In the genomic region with DNA sequence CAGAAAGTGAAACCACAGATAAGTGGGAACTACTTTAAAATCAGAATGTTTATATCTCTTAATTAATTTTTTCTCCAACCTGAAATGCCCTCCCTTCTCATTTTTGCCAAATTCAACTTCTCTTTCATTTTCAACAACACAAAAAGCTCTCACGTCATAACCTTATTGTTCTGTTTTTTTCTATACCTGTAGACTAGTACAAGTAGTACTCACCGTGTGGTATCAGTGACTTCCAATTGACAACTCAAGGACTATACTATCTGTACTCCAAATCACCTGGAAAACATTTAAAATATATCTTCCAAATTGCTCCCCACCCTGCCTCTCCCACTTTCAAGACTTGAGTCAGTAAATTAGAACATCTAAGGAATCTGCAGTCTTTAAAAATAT, we compare ENCODE assay signal across 13 cellular contexts.
DNase-seq lines count a peak whose midpoint lies in the region; ATAC-seq, FAIRE-seq and TF ChIP-seq lines count a peak whose summit lies in the region.
"Had no signal": no experiment of that assay in that cellular context is flagged by ENCODE, and none has a peak within 500 bp of the region (broad histone marks: within the 10 kb centered on the region; RNA-seq: fewer than 3 reads in every experiment).

No MANE protein-coding gene starts in this region.

- H3K4me2 ChIP-seq in DOHH2 (ENCODE audit: low read length) (peak overlapping the region; percentile 91), GM12878 (ENCODE audit: control insufficient read depth, insufficient read depth) (peak overlapping the region; percentile 54; the same call in 1 of the 2 replicates)

- H3K9ac ChIP-seq in GM12878 (ENCODE audit: control insufficient read depth, insufficient read depth, low read length), result no peak overlapping the region

- no peak for TF ChIP-seq RAD21 in GM12878 (IDR thresholded peaks at IDR 0.05; ENCODE audit: insufficient read depth, low read depth, low read length)

- no peak for TF ChIP-seq EP300 in GM12878 (IDR thresholded peaks at IDR 0.05; ENCODE audit: borderline replicate concordance in 1 of 2, control insufficient read depth in 1 of 2, low read depth in 2 of 2, low read length in 2 of 2)

- no peak for TF ChIP-seq CTCF in DOHH2 (IDR thresholded peaks at IDR 0.05; ENCODE audit: low read depth, low read length, poor library complexity, severe bottlenecking)
- TF ChIP-seq CTCF in GM12878 (IDR thresholded peaks at IDR 0.05 in 2 of 3, conservative IDR thresholded peaks at IDR 0.05 in 1 of 3; ENCODE audit: control insufficient read depth in 2 of 3, extremely low read depth in 1 of 3, insufficient read depth in 1 of 3, low read depth in 3 of 3, low read length in 3 of 3), result no peak
- no peak for TF ChIP-seq CTCF in neural crest cell (conservative IDR thresholded peaks at IDR 0.05)
- TF ChIP-seq CTCF in progenitor cell of endocrine pancreas (IDR thresholded peaks at IDR 0.05; ENCODE audit: unreplicated experiment), result no peak

- peak overlapping the region; percentile 54 to 89 (median 80) for H3K4me3 Mint-ChIP-seq in IgD-negative memory B cell
- no peak overlapping the region for H3K4me3 Mint-ChIP-seq in neural crest cell
- no peak overlapping the region for H3K4me3 Mint-ChIP-seq in progenitor cell of endocrine pancreas (ENCODE audit: low read depth)

- DNase-seq in GM12878 (ENCODE audit: low read depth, low spot score) (no peak), neural crest cell (ENCODE audit: low read depth, low spot score) (no peak), cerebellar cortex (ENCODE audit: low spot score) (no peak), NCI-H146 treated with DMSO at 0.1 percent for 48 hours (lab: John Stamatoyannopoulos, UW; ENCODE audit: unreplicated experiment) (no peak), progenitor cell of endocrine pancreas (ENCODE audit: low spot score, unreplicated experiment) (no peak)
- DNase-seq: activated CD4-positive, alpha-beta T cell treated with anti-CD3 and anti-CD28 coated beads, Interleukin-2, amount 50 U/mL, for 4 hours; effector memory CD4-positive, alpha-beta T cell; midbrain; NCI-H524 had no signal

- H3K9me3 Mint-ChIP-seq in IgD-negative memory B cell, result peaks cover 4 to 19% (median 17%) of the 10 kb centered on the region in 3 donors
- H3K9me3 Mint-ChIP-seq in neural crest cell, result peaks cover 23% of the 10 kb centered on the region
- peaks cover 25% of the 10 kb centered on the region for H3K9me3 Mint-ChIP-seq in progenitor cell of endocrine pancreas (ENCODE audit: low read depth)

- H3K4me1 ChIP-seq in DOHH2 (ENCODE audit: control insufficient read depth, low read length), result peaks cover 46% of the 10 kb centered on the region
- H3K4me1 ChIP-seq in GM12878 (ENCODE audit: control insufficient read depth, insufficient read depth, low read length), result peaks cover 17% of the 10 kb centered on the region

- H3K9me3 ChIP-seq in DOHH2 (ENCODE audit: control insufficient read depth, insufficient read depth, low read length) (peaks cover 37% of the 10 kb centered on the region), GM12878 (replicated peaks; ENCODE audit: control insufficient read depth, insufficient read depth, low read length) (peaks cover 9% of the 10 kb centered on the region)

- intact Hi-C loops in GM12878 (cut with micrococcal nuclease; ENCODE audit: unreplicated experiment), result no loop called here

- H3K4me1 Mint-ChIP-seq in IgD-negative memory B cell, result peaks cover 25 to 40% (median 26%) of the 10 kb centered on the region in 3 donors
- H3K4me1 Mint-ChIP-seq in neural crest cell, result peaks cover 8% of the 10 kb centered on the region
- no peaks in the 10 kb centered on the region for H3K4me1 Mint-ChIP-seq in progenitor cell of endocrine pancreas (ENCODE audit: low read depth)

- CTCF ChIA-PET in GM12878 (lab: Yijun Ruan, JAX), result no interaction called here

- H3K4me3 ChIP-seq in DOHH2 (ENCODE audit: low read length) (peak overlapping the region; percentile 63), GM12878 (no peak overlapping the region)

- H3K27me3 ChIP-seq in DOHH2 (ENCODE audit: control insufficient read depth, low read length) (no peaks in the 10 kb centered on the region), GM12878 (replicated peaks in 1 of 2; ENCODE audit: control insufficient read depth in 2 of 2, insufficient read depth in 2 of 2, low read length in 1 of 2) (no peaks in the 10 kb centered on the region)

- no peak for TF ChIP-seq POLR2A in GM12878 (IDR thresholded peaks at IDR 0.05; ENCODE audit: low read depth, low read length)

- H3K27ac Mint-ChIP-seq in IgD-negative memory B cell (peak overlapping the region in 1 of 3 donors; percentile 84), neural crest cell (ENCODE audit: unreplicated experiment) (peak overlapping the region; percentile 65), progenitor cell of endocrine pancreas (no peak overlapping the region)

- no TSS peak for BruUV-seq in GM12878 (replicated peaks; lab: Mats Ljungman, UMichigan)

- H3K9me2 ChIP-seq in DOHH2 (replicated peaks; ENCODE audit: control insufficient read depth, low read length), result no peaks in the 10 kb centered on the region

- H3K27ac ChIP-seq in DOHH2 (ENCODE audit: low read depth, low read length) (peak overlapping the region; percentile 77; the same call in 1 of the 2 replicates), GM12878 (ENCODE audit: control insufficient read depth, insufficient read depth) (no peak overlapping the region)
- H3K27ac ChIP-seq: HL-60 had no signal

- in situ Hi-C loops in GM12878 (cut with MboI), result loop anchor here (25.0 kb wide), 1 partner anchor 731 kb away; no protein-coding TSS in a partner anchor

- FAIRE-seq in GM12878 (lab: Jason Lieb, UNC), result peak; percentile 18

- peaks cover 11% of the 10 kb centered on the region for H3K36me3 Mint-ChIP-seq in IgD-negative memory B cell
- H3K36me3 Mint-ChIP-seq in neural crest cell (ENCODE audit: low read depth), result peaks cover 16% of the 10 kb centered on the region
- peaks cover 4% of the 10 kb centered on the region for H3K36me3 Mint-ChIP-seq in progenitor cell of endocrine pancreas (ENCODE audit: insufficient read depth)

- POLR2A ChIA-PET in GM12878 (lab: Charles Lee), result no interaction called here

- RAD21 ChIA-PET in GM12878 (lab: Charles Lee; ENCODE audit: unreplicated experiment), result no interaction called here

- H3K36me3 ChIP-seq in DOHH2 (ENCODE audit: control insufficient read depth, low read length), result peaks cover 11% of the 10 kb centered on the region
- no peaks in the 10 kb centered on the region for H3K36me3 ChIP-seq in GM12878 (ENCODE audit: control insufficient read depth in 2 of 2, insufficient read depth in 2 of 2, low read length in 1 of 2)

- peak; percentile 38; the same call in 1 of the 3 replicates for ATAC-seq in GM12878
- ATAC-seq in HG02852 (IDR thresholded peaks at IDR 0.05; ENCODE audit: unreplicated experiment), result no peak

- WGBS in GM12878 (ENCODE audit: insufficient coverage, insufficient replicate concordance, low lambda C conversion rate, missing lambda C conversion rate), result 23% methylated on average over 2 of the region's 2 CpGs

- SMC1A ChIA-PET in GM12878 (lab: Charles Lee; ENCODE audit: uncharacterized antibody, unreplicated experiment), result interaction anchor here (0.7 to 1.2 kb wide), 2 partner anchors 13 to 38 kb away, joined by 3 read pairs; no protein-coding TSS in a partner anchor

- H3F3A ChIP-seq in DOHH2 (ENCODE audit: control insufficient read depth, insufficient read depth), result no peaks in the 10 kb centered on the region

- peak overlapping the region; percentile 54 for H2AFZ ChIP-seq in GM12878 (ENCODE audit: control insufficient read depth, low read depth, low read length)

- H3K27me3 Mint-ChIP-seq in IgD-negative memory B cell (peaks cover 9% of the 10 kb centered on the region), neural crest cell (ENCODE audit: low read depth) (no peaks in the 10 kb centered on the region), progenitor cell of endocrine pancreas (no peaks in the 10 kb centered on the region)

- H4K20me1 ChIP-seq in DOHH2 (ENCODE audit: control insufficient read depth, insufficient read depth, low read depth, low read length), result no peaks in the 10 kb centered on the region
- no peaks in the 10 kb centered on the region for H4K20me1 ChIP-seq in GM12878 (ENCODE audit: control insufficient read depth, insufficient read depth)

- H3K79me2 ChIP-seq in DOHH2 (ENCODE audit: control insufficient read depth, low read length) (no peaks in the 10 kb centered on the region), GM12878 (ENCODE audit: control insufficient read depth, insufficient read depth, low read length) (no peaks in the 10 kb centered on the region)

TF ChIP-seq in GM12878, 131 proteins besides CTCF, POLR2A, EP300 and RAD21:
- TF ChIP-seq ZNF207 (IDR thresholded peaks at IDR 0.05; ENCODE audit: borderline replicate concordance) (no peak), RUNX3 (IDR thresholded peaks at IDR 0.05; ENCODE audit: low read length) (peak; percentile 38; the same call in 1 of the 2 replicates), CBX5 (IDR thresholded peaks at IDR 0.05; ENCODE audit: low read depth) (no peak), MXI1 (IDR thresholded peaks at IDR 0.05; ENCODE audit: low read depth, low read length) (no peak), POLR2AphosphoS2 (IDR thresholded peaks at IDR 0.05; ENCODE audit: low read depth, low read length) (no peak)
- TF ChIP-seq, protein P1, sequence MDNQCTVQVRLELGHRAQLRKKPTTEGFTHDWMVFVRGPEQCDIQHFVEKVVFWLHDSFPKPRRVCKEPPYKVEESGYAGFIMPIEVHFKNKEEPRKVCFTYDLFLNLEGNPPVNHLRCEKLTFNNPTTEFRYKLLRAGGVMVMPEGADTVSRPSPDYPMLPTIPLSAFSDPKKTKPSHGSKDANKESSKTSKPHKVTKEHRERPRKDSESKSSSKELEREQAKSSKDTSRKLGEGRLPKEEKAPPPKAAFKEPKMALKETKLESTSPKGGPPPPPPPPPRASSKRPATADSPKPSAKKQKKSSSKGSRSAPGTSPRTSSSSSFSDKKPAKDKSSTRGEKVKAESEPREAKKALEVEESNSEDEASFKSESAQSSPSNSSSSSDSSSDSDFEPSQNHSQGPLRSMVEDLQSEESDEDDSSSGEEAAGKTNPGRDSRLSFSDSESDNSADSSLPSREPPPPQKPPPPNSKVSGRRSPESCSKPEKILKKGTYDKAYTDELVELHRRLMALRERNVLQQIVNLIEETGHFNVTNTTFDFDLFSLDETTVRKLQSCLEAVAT (IDR thresholded peaks at IDR 0.05), result no peak

Comparison
In these comparisons a context has a peak if more than half of its experiments do, and no peak if none do; other contexts are left out.
1. H3K4me3 Mint-ChIP-seq: peak in IgD-negative memory B cell (4 of 4); none in neural crest cell (single experiment) and progenitor cell of endocrine pancreas (single experiment).